In the genomic region with DNA sequence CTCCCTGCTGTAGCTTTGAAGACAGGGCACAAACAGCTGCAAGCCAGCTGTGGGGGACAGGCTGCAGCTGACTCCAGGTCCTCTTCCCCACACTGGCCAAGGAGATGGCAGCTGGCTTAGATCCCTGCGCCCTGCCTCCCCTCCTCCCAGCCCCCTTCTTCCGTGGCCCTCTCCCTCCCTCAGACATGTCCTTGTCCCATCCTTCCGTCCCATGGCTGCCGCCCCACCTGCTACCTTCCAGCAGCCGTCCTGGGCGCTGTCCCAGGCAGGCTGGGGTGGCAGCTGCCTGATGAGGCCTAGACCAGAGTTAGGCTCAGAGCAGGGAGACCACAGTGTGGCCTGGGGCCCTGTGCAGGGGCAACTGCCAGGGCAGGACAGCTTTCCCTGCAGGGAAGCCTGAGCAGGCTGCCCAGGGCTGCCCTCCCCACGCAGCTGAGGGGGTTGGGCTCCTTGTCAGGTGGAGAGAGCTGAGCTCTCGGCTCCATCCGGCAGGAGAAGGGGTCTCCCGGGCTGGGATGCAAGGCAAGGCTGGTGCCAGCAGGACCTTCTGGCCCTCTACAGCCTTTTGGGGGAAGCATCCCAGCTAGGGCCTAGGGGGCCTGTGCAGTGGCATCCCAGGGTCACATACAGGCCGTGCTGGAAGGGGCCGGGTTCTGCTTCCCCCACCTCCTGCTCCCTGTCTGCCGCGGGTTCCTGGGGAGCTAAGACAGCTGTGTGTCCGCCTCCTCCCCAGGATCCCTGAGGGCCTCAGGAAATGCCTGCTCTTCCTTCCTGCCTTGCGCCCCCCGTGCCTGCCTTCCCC, we compare ENCODE assay signal across 1 cellular context.
TF ChIP-seq lines count a peak whose summit lies in the region.

No MANE protein-coding gene starts in this region.

TF ChIP-seq in endothelial cell of umbilical vein, 7 proteins besides CTCF, POLR2A, EP300 and RAD21:
- no peak for TF ChIP-seq JUN (IDR thresholded peaks at IDR 0.05; ENCODE audit: borderline replicate concordance, insufficient read depth, insufficient read length, low read depth)
- TF ChIP-seq, protein P1, sequence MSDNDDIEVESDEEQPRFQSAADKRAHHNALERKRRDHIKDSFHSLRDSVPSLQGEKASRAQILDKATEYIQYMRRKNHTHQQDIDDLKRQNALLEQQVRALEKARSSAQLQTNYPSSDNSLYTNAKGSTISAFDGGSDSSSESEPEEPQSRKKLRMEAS (IDR thresholded peaks at IDR 0.05; ENCODE audit: insufficient read depth, insufficient read length): no peak
- TF ChIP-seq MYC (IDR thresholded peaks at IDR 0.05; ENCODE audit: low read depth, low read length): no peak
- no peak for TF ChIP-seq FOS (IDR thresholded peaks at IDR 0.05; ENCODE audit: borderline replicate concordance, insufficient read depth, low read length)
- no peak for TF ChIP-seq GATA2 (IDR thresholded peaks at IDR 0.05; ENCODE audit: insufficient read depth, insufficient read length, low read depth, low read length)
- no peak for TF ChIP-seq POLR2AphosphoS5 (IDR thresholded peaks at IDR 0.05; ENCODE audit: insufficient read depth, low read depth, low read length)
- TF ChIP-seq EZH2 (IDR thresholded peaks at IDR 0.05; ENCODE audit: borderline replicate concordance, low read depth, low read length, severe bottlenecking): no peak
